In genomic region chr2:229133155-229133772, GRCh38 we compare ENCODE assay signal across 8 cellular contexts.
DNase-seq lines count a peak whose midpoint lies in the region; ATAC-seq, FAIRE-seq and TF ChIP-seq lines count a peak whose summit lies in the region.

No MANE protein-coding gene starts in this region.

- H3K4me2 ChIP-seq in PC-9: no peak overlapping the region

- intact Hi-C loops in PC-9 (cut with micrococcal nuclease; ENCODE audit: unreplicated experiment): loop anchor here (1.0 to 2.0 kb wide), 3 partner anchors 140 to 583 kb away; no protein-coding TSS in a partner anchor

- no peaks in the 10 kb centered on the region for H3K36me3 ChIP-seq in PC-9 (ENCODE audit: low read depth)
- H3K36me3 ChIP-seq in small intestine (ENCODE audit: control insufficient read depth in 2 of 2, insufficient read depth in 2 of 2, low read length in 2 of 2): no peaks in the 10 kb centered on the region

- no peaks in the 10 kb centered on the region for H3K79me2 ChIP-seq in PC-9 (ENCODE audit: low read depth)

- no peaks in the 10 kb centered on the region for H3F3A ChIP-seq in PC-9 (ENCODE audit: insufficient read depth, low read depth)

- no peak overlapping the region for H3K4me3 ChIP-seq in PC-9
- H3K4me3 ChIP-seq in small intestine (ENCODE audit: low read depth in 1 of 2, low read length in 2 of 2): no peak overlapping the region

- no peaks in the 10 kb centered on the region for H3K9me3 ChIP-seq in PC-9 (ENCODE audit: insufficient read depth, low read depth)
- no peaks in the 10 kb centered on the region for H3K9me3 ChIP-seq in small intestine (ENCODE audit: control insufficient read depth, low read depth)

- H3K27me3 ChIP-seq in PC-9 (ENCODE audit: insufficient read depth, low read depth): no peaks in the 10 kb centered on the region
- H3K27me3 ChIP-seq in small intestine (ENCODE audit: control insufficient read depth in 2 of 2, insufficient read depth in 2 of 2, low read length in 2 of 2): no peaks in the 10 kb centered on the region

- no peak for FAIRE-seq in HTR-8/SVneo (lab: Jason Lieb, UNC)
- FAIRE-seq in small intestine (lab: Jason Lieb, UNC): no peak

- POLR2A ChIA-PET in PC-9 (lab: Charles Lee; ENCODE audit: unreplicated experiment): no interaction called here

- no TSS peak for BruUV-seq in PC-9 (replicated peaks; lab: Mats Ljungman, UMichigan)

- no peak for ATAC-seq in HG03095 (IDR thresholded peaks at IDR 0.05; ENCODE audit: unreplicated experiment)
- ATAC-seq in HG03460 (IDR thresholded peaks at IDR 0.05; ENCODE audit: unreplicated experiment): no peak

- H4K20me1 ChIP-seq in PC-9 (ENCODE audit: insufficient read depth): no peaks in the 10 kb centered on the region

- H3K9me2 ChIP-seq in PC-9 (ENCODE audit: insufficient read depth): no peaks in the 10 kb centered on the region

- CTCF ChIA-PET in PC-9 (lab: Charles Lee): no interaction called here

- DNase-seq in AG08395 (ENCODE audit: low spot score): peak; percentile 48
- DNase-seq in HTR-8/SVneo (ENCODE audit: insufficient read length, low spot score): peak; percentile 31
- peak in 1 of 2 experiments; percentile 7 for DNase-seq in PC-9
- peak; percentile 18 for DNase-seq in foreskin melanocyte
- peak; percentile 81 for DNase-seq in small intestine
- DNase-seq in ureter (ENCODE audit: low spot score): no peak

- H3K27ac ChIP-seq in PC-9 (no peak overlapping the region), small intestine (ENCODE audit: low read depth in 1 of 2, low read length in 1 of 2) (no peak overlapping the region)

- H2AFZ ChIP-seq in PC-9: no peak overlapping the region

- TF ChIP-seq CTCF in PC-9 (conservative IDR thresholded peaks at IDR 0.05): peak; percentile 67

- peaks cover 14% of the 10 kb centered on the region; the same call in 1 of the 2 replicates for H3K4me1 ChIP-seq in PC-9 (replicated peaks; ENCODE audit: insufficient read depth)
- H3K4me1 ChIP-seq in small intestine (ENCODE audit: control insufficient read depth in 2 of 2, insufficient read depth in 1 of 2, low read depth in 1 of 2, low read length in 1 of 2): no peaks in the 10 kb centered on the region

- 28 to 53% (median 48%) methylated on average over 5 of the region's 5 CpGs for WGBS in small intestine, 3 donors
